In the genomic region with DNA sequence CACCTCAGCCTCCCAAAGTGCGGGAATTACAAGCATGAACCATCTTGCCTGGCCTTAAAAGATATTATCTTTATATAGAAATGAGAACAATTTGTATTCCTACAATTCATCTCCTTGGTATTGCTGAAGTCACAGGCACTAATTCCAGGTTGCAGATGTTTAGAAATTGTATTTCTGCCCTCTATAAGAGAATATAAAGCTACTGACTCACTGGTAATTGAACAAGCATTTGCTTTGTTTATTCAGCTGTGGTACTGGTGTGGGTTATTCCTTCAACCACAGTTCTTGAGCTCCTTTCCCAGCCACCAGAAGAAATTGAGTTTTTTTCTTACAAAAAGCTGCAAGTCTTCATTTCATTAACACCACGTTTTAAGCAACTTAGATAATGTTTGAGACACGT, we compare ENCODE assay signal across 9 cellular contexts. TPM values are rescaled to one million over a fixed set of nuclear protein-coding genes. Genes with fewer than 3 reads are reported as not detected.
A peak's percentile ranks its signal among the peaks of the same experiment; 100 is the strongest.
DNase-seq lines count a peak whose midpoint lies in the region; TF ChIP-seq lines count a peak whose summit lies in the region.
"Had no signal": no experiment of that assay in that cellular context is flagged by ENCODE, and none has a peak within 500 bp of the region (broad histone marks: within the 10 kb centered on the region; RNA-seq: fewer than 3 reads in every experiment).

No MANE protein-coding gene starts in this region.

- H3K9me3 Mint-ChIP-seq in MCF 10A (ENCODE audit: unreplicated experiment) = no peaks in the 10 kb centered on the region
- no peaks in the 10 kb centered on the region for H3K9me3 Mint-ChIP-seq in activated T-helper 1 cell treated with anti-CD3 and anti-CD28 coated beads, Interleukin-12 subunit alpha, Interleukin-12 subunit beta, Interleukin-2, Interleukin-4 antibody, amounts not matched to agents 30 ng/mL and 10 ng/mL and 1 ng/mL, durations not matched to agents 14 hours and 24 hours and 36 hours

- no peak overlapping the region for H2BK120ac ChIP-seq in neuronal stem cell (ENCODE audit: low read depth, low read length)

- H3K36me3 ChIP-seq in breast epithelium (no peaks in the 10 kb centered on the region), neuronal stem cell (replicated peaks in 1 of 2; ENCODE audit: control insufficient read depth in 2 of 2, insufficient read depth in 2 of 2, low read length in 2 of 2) (no peaks in the 10 kb centered on the region)

- no TSS peak for BruUV-seq in MCF 10A (replicated peaks; lab: Mats Ljungman, UMichigan)

- no peak overlapping the region for H3K4me2 ChIP-seq in neuronal stem cell (ENCODE audit: insufficient read depth, low read length, poor library complexity, severe bottlenecking)

- intact Hi-C loops in MCF 10A (cut with micrococcal nuclease) = no loop called here
- intact Hi-C loops in breast epithelium (cut with DNase I; ENCODE audit: low total_unique reads) = no loop called here
- intact Hi-C loops in activated T-helper 1 cell treated with anti-CD3 and anti-CD28 coated beads, Interleukin-12 subunit alpha, Interleukin-12 subunit beta, Interleukin-2, Interleukin-4 antibody, amounts not matched to agents 30 ng/mL and 10 ng/mL and 1 ng/mL, durations not matched to agents 14 hours and 24 hours and 36 hours (cut with micrococcal nuclease) = loop anchor here (1.0 to 10.0 kb wide), 3 partner anchors 30 to 1467 kb away; a partner anchor contains a TSS

- H3K27me3 ChIP-seq in breast epithelium = no peaks in the 10 kb centered on the region
- H3K27me3 ChIP-seq in neuronal stem cell (ENCODE audit: control insufficient read depth in 3 of 3, insufficient read depth in 3 of 3, low read depth in 1 of 3, low read length in 3 of 3) = peaks cover 0 to 2% (median 0%) of the 10 kb centered on the region in 3 experiments

- no peak overlapping the region for H3K27ac ChIP-seq in breast epithelium
- no peak overlapping the region for H3K27ac ChIP-seq in neuronal stem cell (replicated peaks; ENCODE audit: low read length)

- no CpG with 5 or more reads among the region's 3 CpGs for WGBS in neuronal stem cell (ENCODE audit: extremely low coverage in 2 of 2, insufficient read length in 2 of 2, insufficient replicate concordance in 1 of 2), 2 donors

- H3K79me1 ChIP-seq in neuronal stem cell (ENCODE audit: low read depth, low read length) = no peaks in the 10 kb centered on the region

- no peak overlapping the region for H3K4me3 Mint-ChIP-seq in MCF 10A (ENCODE audit: unreplicated experiment)
- H3K4me3 Mint-ChIP-seq in activated T-helper 1 cell treated with anti-CD3 and anti-CD28 coated beads, Interleukin-12 subunit alpha, Interleukin-12 subunit beta, Interleukin-2, Interleukin-4 antibody, amounts not matched to agents 30 ng/mL and 10 ng/mL and 1 ng/mL, durations not matched to agents 14 hours and 24 hours and 36 hours = peak overlapping the region; percentile 7

- POLR2A ChIA-PET in MCF 10A (lab: Yijun Ruan, JAX) = interaction anchor here (0.5 to 2.6 kb wide), 5 partner anchors 29 to 835 kb away, joined by 3 to 7 read pairs (median 3); a partner anchor contains a TSS

- no peak overlapping the region for H3K18ac ChIP-seq in neuronal stem cell (ENCODE audit: low read length)

- no peak overlapping the region for H3K4me3 ChIP-seq in breast epithelium
- no peak overlapping the region for H3K4me3 ChIP-seq in foreskin fibroblast (ENCODE audit: low read depth in 1 of 2, low read length in 2 of 2)
- H3K4me3 ChIP-seq in neuronal stem cell (ENCODE audit: low read length in 2 of 2) = no peak overlapping the region

- peak; percentile 35 for DNase-seq in MCF 10A (ENCODE audit: unreplicated experiment)
- DNase-seq in breast epithelium (ENCODE audit: low spot score in 2 of 2) = no peak
- no peak for DNase-seq in activated T-helper 1 cell treated with anti-CD3 and anti-CD28 coated beads, Interleukin-12 subunit alpha, Interleukin-12 subunit beta, Interleukin-2, Interleukin-4 antibody, amounts not matched to agents 30 ng/mL and 10 ng/mL and 1 ng/mL, durations not matched to agents 14 hours and 24 hours and 36 hours (ENCODE audit: low spot score)
- peak; percentile 63 to 82 for DNase-seq in foreskin fibroblast
- no peak for DNase-seq in NCI-H524 (lab: John Stamatoyannopoulos, UW)
- no peak for DNase-seq in NK-92 treated with Interleukin-12 subunit alpha and Interleukin-12 subunit beta, amount 100 ng/mL, for 24 hours (lab: John Stamatoyannopoulos, UW)
- no peak for DNase-seq in D341Med (ENCODE audit: low spot score)
- DNase-seq in neuronal stem cell (ENCODE audit: low spot score) = no peak
- DNase-seq: erythroblast had no signal

- H3K27ac Mint-ChIP-seq in MCF 10A (ENCODE audit: low read depth, unreplicated experiment) = peak overlapping the region; percentile 31
- no peak overlapping the region for H3K27ac Mint-ChIP-seq in activated T-helper 1 cell treated with anti-CD3 and anti-CD28 coated beads, Interleukin-12 subunit alpha, Interleukin-12 subunit beta, Interleukin-2, Interleukin-4 antibody, amounts not matched to agents 30 ng/mL and 10 ng/mL and 1 ng/mL, durations not matched to agents 14 hours and 24 hours and 36 hours

- H2AFZ ChIP-seq in neuronal stem cell (ENCODE audit: low read length) = no peak overlapping the region

- no peak for TF ChIP-seq POLR2A in breast epithelium (IDR thresholded peaks at IDR 0.05)

- CTCF ChIA-PET in MCF 10A (lab: Yijun Ruan, JAX) = interaction anchor here (0.9 to 1.5 kb wide), 2 partner anchors 31 to 50 kb away, joined by 4 to 5 read pairs; no protein-coding TSS in a partner anchor

- H4K91ac ChIP-seq in neuronal stem cell (ENCODE audit: low read depth, low read length, poor library complexity) = no peak overlapping the region

- no peaks in the 10 kb centered on the region for H3K36me3 Mint-ChIP-seq in MCF 10A (ENCODE audit: insufficient read depth, unreplicated experiment)
- peaks cover 3% of the 10 kb centered on the region for H3K36me3 Mint-ChIP-seq in activated T-helper 1 cell treated with anti-CD3 and anti-CD28 coated beads, Interleukin-12 subunit alpha, Interleukin-12 subunit beta, Interleukin-2, Interleukin-4 antibody, amounts not matched to agents 30 ng/mL and 10 ng/mL and 1 ng/mL, durations not matched to agents 14 hours and 24 hours and 36 hours (ENCODE audit: low read depth)

- H3K4me1 Mint-ChIP-seq in MCF 10A (ENCODE audit: insufficient read depth, unreplicated experiment) = peaks cover 2% of the 10 kb centered on the region
- H3K4me1 Mint-ChIP-seq in activated T-helper 1 cell treated with anti-CD3 and anti-CD28 coated beads, Interleukin-12 subunit alpha, Interleukin-12 subunit beta, Interleukin-2, Interleukin-4 antibody, amounts not matched to agents 30 ng/mL and 10 ng/mL and 1 ng/mL, durations not matched to agents 14 hours and 24 hours and 36 hours (ENCODE audit: low read depth) = peaks cover 57% of the 10 kb centered on the region

- H3K9me3 ChIP-seq in breast epithelium (no peaks in the 10 kb centered on the region), neuronal stem cell (replicated peaks in 1 of 2; ENCODE audit: control insufficient read depth in 2 of 2, insufficient read depth in 1 of 2, low read depth in 1 of 2, low read length in 2 of 2) (no peaks in the 10 kb centered on the region)

- H3K4ac ChIP-seq in neuronal stem cell (ENCODE audit: low read length) = no peak overlapping the region

- no peaks in the 10 kb centered on the region for H3K27me3 Mint-ChIP-seq in MCF 10A (ENCODE audit: insufficient read depth, unreplicated experiment)
- peaks cover 4% of the 10 kb centered on the region for H3K27me3 Mint-ChIP-seq in activated T-helper 1 cell treated with anti-CD3 and anti-CD28 coated beads, Interleukin-12 subunit alpha, Interleukin-12 subunit beta, Interleukin-2, Interleukin-4 antibody, amounts not matched to agents 30 ng/mL and 10 ng/mL and 1 ng/mL, durations not matched to agents 14 hours and 24 hours and 36 hours (ENCODE audit: insufficient read depth)

- no peak overlapping the region for H2AK5ac ChIP-seq in neuronal stem cell (ENCODE audit: low read depth, low read length)

- no peaks in the 10 kb centered on the region for H3K4me1 ChIP-seq in breast epithelium
- peaks cover 0 to 2% of the 10 kb centered on the region in 2 donors for H3K4me1 ChIP-seq in neuronal stem cell (ENCODE audit: control insufficient read depth in 2 of 2, insufficient read depth in 1 of 2, low read depth in 1 of 2, low read length in 2 of 2)

- no peak overlapping the region for H3K23ac ChIP-seq in neuronal stem cell (ENCODE audit: low read depth, low read length, poor library complexity)

- no peak overlapping the region for H2BK5ac ChIP-seq in neuronal stem cell (ENCODE audit: low read length)

- no peak overlapping the region for H4K8ac ChIP-seq in neuronal stem cell (ENCODE audit: low read depth, low read length)

- no peak overlapping the region for H2BK15ac ChIP-seq in neuronal stem cell (ENCODE audit: low read length)

- TF ChIP-seq CTCF in MCF 10A (IDR thresholded peaks at IDR 0.05; ENCODE audit: unreplicated experiment) (no peak), breast epithelium (IDR thresholded peaks at IDR 0.05) (no peak), foreskin fibroblast (IDR thresholded peaks at IDR 0.05; ENCODE audit: low read depth, low read length) (no peak)

- no peak overlapping the region for H2BK12ac ChIP-seq in neuronal stem cell (ENCODE audit: low read length)

- H3K9ac ChIP-seq in neuronal stem cell (ENCODE audit: low read depth, low read length, poor library complexity) = no peak overlapping the region

- no peak overlapping the region for H3K14ac ChIP-seq in neuronal stem cell (ENCODE audit: low read length)

RNA-seq across cellular contexts. Expression of a gene that starts 29.0 kb away (rescaled TPM):
- total RNA-seq in MCF 10A (2022) (4.1 and 5.4 TPM in 2 replicates), breast epithelium (10 to 100 TPM in 2 of 3 donors, 1 to 10 TPM in 1; 2.9 to 20.3 (median 18.0) TPM)
- 0.15 and 0.29 TPM in 2 replicates for total RNA-seq in activated T-helper 1 cell treated with anti-CD3 and anti-CD28 coated beads, Interleukin-12 subunit alpha, Interleukin-12 subunit beta, Interleukin-2, Interleukin-4 antibody, amounts not matched to agents 30 ng/mL and 10 ng/mL and 1 ng/mL, durations not matched to agents 14 hours and 24 hours and 36 hours
- polyA plus RNA-seq in neuronal stem cell (2013, experiment 1 of 2) = 4.1 TPM
- 4.1 TPM for polyA plus RNA-seq in neuronal stem cell (2013, experiment 2 of 2)

Comparison
In these comparisons a context has a peak if more than half of its experiments do, and no peak if none do; other contexts are left out.
1. DNase-seq: peak in MCF 10A (single experiment) and foreskin fibroblast (2 of 2); none in breast epithelium (0 of 2), activated T-helper 1 cell treated with anti-CD3 and anti-CD28 coated beads, Interleukin-12 subunit alpha, Interleukin-12 subunit beta, Interleukin-2, Interleukin-4 antibody, amounts not matched to agents 30 ng/mL and 10 ng/mL and 1 ng/mL, durations not matched to agents 14 hours and 24 hours and 36 hours (single experiment), NCI-H524 (0 of 2), NK-92 treated with Interleukin-12 subunit alpha and Interleukin-12 subunit beta, amount 100 ng/mL, for 24 hours (single experiment), D341Med (single experiment) and neuronal stem cell (single experiment).